Comparison of ENCODE assay signal across 26 cellular contexts in genomic region chrX:18449271-18449670, GRCh38. TPM values are rescaled to one million over a fixed set of nuclear protein-coding genes. Genes with fewer than 3 reads are reported as not detected.
DNase-seq lines count a peak whose midpoint lies in the region; ATAC-seq and TF ChIP-seq lines count a peak whose summit lies in the region.
"Had no signal": no experiment of that assay in that cellular context is flagged by ENCODE, and none has a peak within 500 bp of the region (broad histone marks: within the 10 kb centered on the region; RNA-seq: fewer than 3 reads in every experiment).

No MANE protein-coding gene starts in this region.

- H3K27ac ChIP-seq in neutrophil = peak overlapping the region; percentile 41
- no peak overlapping the region for H3K27ac ChIP-seq in thyroid gland
- no peak overlapping the region for H3K27ac ChIP-seq in right atrium auricular region
- no peak overlapping the region for H3K27ac ChIP-seq in coronary artery
- H3K27ac ChIP-seq: BLaER1 treated with 17β-estradiol and CSF1 and Interleukin-3, amounts not matched to agents 10 nM and 100 nM; GM23248; KMS-11; SK-N-MC had no signal

- no peaks in the 10 kb centered on the region for H3K36me3 Mint-ChIP-seq in WTC11
- H3K36me3 Mint-ChIP-seq: IgD-negative memory B cell had no signal

- 0 out of 2 replicates have a peak overlapping the region, but pooled peaks have one; percentile 48 for H3K27ac Mint-ChIP-seq in WTC11
- H3K27ac Mint-ChIP-seq: CD4-positive, alpha-beta T cell; H9; IgD-negative memory B cell had no signal

- DNase-seq in EH (ENCODE audit: low read depth) (peak; percentile 6), WTC11 (ENCODE audit: low spot score) (no peak), kidney glomerular epithelial cell (lab: John Stamatoyannopoulos, UW) (peak; percentile 84), thyroid gland (no peak), right atrium auricular region (ENCODE audit: low spot score) (no peak), coronary artery (ENCODE audit: low spot score) (no peak), lower leg skin (ENCODE audit: low spot score in 2 of 2) (no peak)
- DNase-seq: AML-193; CD4-positive, alpha-beta T cell; COR-L47; EL; GDM1; GM23248; H9; MM.1S; NCI-H1694; NCI-H2029 treated with DMSO at 0.1 percent for 48 hours; NCI-H526 treated with DMSO at 0.1 percent for 48 hours; SHP77 treated with DMSO at 0.1 percent for 48 hours had no signal

- ATAC-seq in WTC11 = no peak
- ATAC-seq: GM12878, Panc1 had no signal

- H3K4me1 ChIP-seq in neutrophil (ENCODE audit: control insufficient read depth in 1 of 2, insufficient read depth in 1 of 2, low read depth in 1 of 2, low read length in 1 of 2) = peaks cover 15 to 29% of the 10 kb centered on the region in 2 experiments
- no peaks in the 10 kb centered on the region for H3K4me1 ChIP-seq in thyroid gland
- H3K4me1 ChIP-seq in right atrium auricular region = no peaks in the 10 kb centered on the region
- H3K4me1 ChIP-seq: BLaER1 treated with 17β-estradiol and CSF1 and Interleukin-3, amounts not matched to agents 10 nM and 100 nM had no signal

- H3K36me3 ChIP-seq in neutrophil (no peaks in the 10 kb centered on the region), thyroid gland (no peaks in the 10 kb centered on the region), right atrium auricular region (no peaks in the 10 kb centered on the region)
- H3K36me3 ChIP-seq: BLaER1 treated with 17β-estradiol and CSF1 and Interleukin-3, amounts not matched to agents 10 nM and 100 nM had no signal

- no peak overlapping the region for H3K4me3 Mint-ChIP-seq in WTC11
- H3K4me3 Mint-ChIP-seq: CD4-positive, alpha-beta T cell; H9; IgD-negative memory B cell had no signal

- CTCF ChIA-PET in WTC11 (lab: Charles Lee) = interaction anchor here (0.6 kb wide), 1 partner anchor 17 kb away, joined by 3 read pairs; no protein-coding TSS in a partner anchor

- H3K4me1 Mint-ChIP-seq in WTC11 = peaks cover 39% of the 10 kb centered on the region
- H3K4me1 Mint-ChIP-seq: IgD-negative memory B cell had no signal

- TF ChIP-seq CTCF in WTC11 (IDR thresholded peaks at IDR 0.05) (no peak), neutrophil (IDR thresholded peaks at IDR 0.05) (no peak), thyroid gland (IDR thresholded peaks at IDR 0.05) (no peak), right atrium auricular region (IDR thresholded peaks at IDR 0.05) (no peak), coronary artery (IDR thresholded peaks at IDR 0.05) (no peak), lower leg skin (IDR thresholded peaks at IDR 0.05) (no peak)

- H3K27me3 Mint-ChIP-seq in WTC11 (ENCODE audit: low read depth) = no peaks in the 10 kb centered on the region
- H3K27me3 Mint-ChIP-seq: CD4-positive, alpha-beta T cell had no signal

- no peaks in the 10 kb centered on the region for H3K9me3 ChIP-seq in neutrophil
- H3K9me3 ChIP-seq in thyroid gland = no peaks in the 10 kb centered on the region
- no peaks in the 10 kb centered on the region for H3K9me3 ChIP-seq in right atrium auricular region
- H3K9me3 ChIP-seq: BLaER1 treated with 17β-estradiol and CSF1 and Interleukin-3, amounts not matched to agents 10 nM and 100 nM had no signal

- POLR2A ChIA-PET in WTC11 (lab: Charles Lee) = no interaction called here

- H3K27me3 ChIP-seq in neutrophil (no peaks in the 10 kb centered on the region), thyroid gland (no peaks in the 10 kb centered on the region), right atrium auricular region (no peaks in the 10 kb centered on the region)

- TF ChIP-seq POLR2A in thyroid gland (IDR thresholded peaks at IDR 0.05) (no peak), lower leg skin (IDR thresholded peaks at IDR 0.05) (no peak)

- WGBS in thyroid gland, 2 donors = 94 to 96% methylated on average over 5 of the region's 5 CpGs
- 79 to 91% methylated on average over 5 of the region's 5 CpGs for WGBS in lower leg skin, 2 donors

- H3K9me3 Mint-ChIP-seq in WTC11 = no peaks in the 10 kb centered on the region
- H3K9me3 Mint-ChIP-seq: CD4-positive, alpha-beta T cell; IgD-negative memory B cell had no signal

- intact Hi-C loops in thyroid gland (cut with DNase I) = no loop called here
- intact Hi-C loops in lower leg skin (cut with DNase I; ENCODE audit: low total_unique reads) = no loop called here

- no peak overlapping the region for H3K4me3 ChIP-seq in neutrophil (ENCODE audit: low read depth in 1 of 2, low read length in 1 of 2)
- no peak overlapping the region for H3K4me3 ChIP-seq in thyroid gland (replicated peaks in 1 of 3)
- no peak overlapping the region for H3K4me3 ChIP-seq in right atrium auricular region
- no peak overlapping the region for H3K4me3 ChIP-seq in coronary artery
- H3K4me3 ChIP-seq in lower leg skin (ENCODE audit: low read depth, poor library complexity, severe bottlenecking) = no peak overlapping the region
- H3K4me3 ChIP-seq: BLaER1 treated with 17β-estradiol and CSF1 and Interleukin-3, amounts not matched to agents 10 nM and 100 nM; GM12878; GM23248; SK-N-MC had no signal

TF ChIP-seq in WTC11, 78 proteins besides CTCF, POLR2A, EP300 and RAD21:
- no peak for TF ChIP-seq NR1H2 (CRISPR knock-in tag; IDR thresholded peaks at IDR 0.05)

RNA-seq across cellular contexts. Expression of gene CDKL5, which starts 23.9 kb away (rescaled TPM):
- total RNA-seq in WTC11 (2021) (13.0 to 13.6 TPM (median 13.3 TPM) in 3 replicates), thyroid gland (10 to 100 TPM in 2 of 4 donors, 1 to 10 TPM in 2; 8.4 to 14.8 (median 10.0) TPM), right atrium auricular region (1 to 10 TPM; 9.2 to 9.8 TPM), lower leg skin (1 to 10 TPM; 3.3 to 9.2 (median 5.1) TPM)

Comparison
In these comparisons a context has a peak if more than half of its experiments do, and no peak if none do; other contexts are left out.
1. DNase-seq: peak in EH (single experiment) and kidney glomerular epithelial cell (single experiment); none in WTC11 (single experiment), thyroid gland (0 of 2), right atrium auricular region (single experiment), coronary artery (single experiment) and lower leg skin (0 of 2).